Comparison of ENCODE assay signal across 1 cellular context in the genomic region with DNA sequence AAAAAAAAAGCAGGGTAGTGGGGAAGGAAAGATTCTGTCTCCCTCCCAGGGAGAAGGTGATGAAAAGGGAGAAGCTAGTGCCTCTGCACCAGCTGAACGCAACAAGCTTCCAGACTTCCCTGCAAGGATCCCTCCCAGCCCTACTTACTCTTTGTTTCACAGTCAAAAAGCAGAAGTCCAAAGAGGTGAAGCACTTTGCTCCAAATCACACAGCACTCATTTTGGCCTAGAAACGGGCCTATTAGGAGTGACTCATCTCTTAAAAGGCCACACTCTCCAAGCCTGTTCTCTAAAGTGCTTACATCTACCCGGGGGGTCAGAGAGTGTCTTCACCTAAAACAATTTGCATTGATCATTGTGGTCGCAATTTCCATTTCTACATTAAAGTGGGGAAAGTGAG.
TF ChIP-seq lines count a peak whose summit lies in the region.

No MANE protein-coding gene starts in this region.

TF ChIP-seq in SK-N-SH, 30 proteins besides CTCF, POLR2A, EP300 and RAD21 (continued from another document):
- TF ChIP-seq, protein P1, sequence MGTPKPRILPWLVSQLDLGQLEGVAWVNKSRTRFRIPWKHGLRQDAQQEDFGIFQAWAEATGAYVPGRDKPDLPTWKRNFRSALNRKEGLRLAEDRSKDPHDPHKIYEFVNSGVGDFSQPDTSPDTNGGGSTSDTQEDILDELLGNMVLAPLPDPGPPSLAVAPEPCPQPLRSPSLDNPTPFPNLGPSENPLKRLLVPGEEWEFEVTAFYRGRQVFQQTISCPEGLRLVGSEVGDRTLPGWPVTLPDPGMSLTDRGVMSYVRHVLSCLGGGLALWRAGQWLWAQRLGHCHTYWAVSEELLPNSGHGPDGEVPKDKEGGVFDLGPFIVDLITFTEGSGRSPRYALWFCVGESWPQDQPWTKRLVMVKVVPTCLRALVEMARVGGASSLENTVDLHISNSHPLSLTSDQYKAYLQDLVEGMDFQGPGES (IDR thresholded peaks at IDR 0.05; ENCODE audit: low read depth, low read length): no peak
